ENCODE assay signal across 15 cellular contexts in genomic region chr1:150514260-150514659, GRCh38. TPM values are rescaled to one million over a fixed set of nuclear protein-coding genes. Genes with fewer than 3 reads are reported as not detected.
DNase-seq lines count a peak whose midpoint lies in the region; ATAC-seq, FAIRE-seq and TF ChIP-seq lines count a peak whose summit lies in the region.
"Had no signal": no experiment of that assay in that cellular context is flagged by ENCODE, and none has a peak within 500 bp of the region (broad histone marks: within the 10 kb centered on the region; RNA-seq: fewer than 3 reads in every experiment).

No MANE protein-coding gene starts in this region.

- intact Hi-C loops in sigmoid colon (cut with DNase I), result no loop called here

- 88 to 90% methylated on average over 9 of the region's 9 CpGs for WGBS in sigmoid colon, 2 donors

- H3K4me1 ChIP-seq in sigmoid colon, result peaks cover 0 to 26% (median 21%) of the 10 kb centered on the region in 4 donors

- no peaks in the 10 kb centered on the region for H3K9me3 ChIP-seq in sigmoid colon
- H3K9me3 ChIP-seq: neutrophil had no signal

- CTCF ChIA-PET in RWPE1 (lab: Yijun Ruan, JAX), result interaction anchor here (0.5 to 1.7 kb wide), 4 partner anchors 18 to 195 kb away, joined by 3 to 6 read pairs (median 4); no protein-coding TSS in a partner anchor

- peaks cover 13% of the 10 kb centered on the region for H3K4me1 Mint-ChIP-seq in activated T-cell treated with anti-CD3 and anti-CD28 coated beads, Interleukin-2, amount 50 U/mL, for 4 hours (ENCODE audit: low read depth)
- H3K4me1 Mint-ChIP-seq in endothelial cell (ENCODE audit: unreplicated experiment), result peaks cover 56% of the 10 kb centered on the region

- peaks cover 0 to 3% (median 0%) of the 10 kb centered on the region in 4 donors for H3K36me3 ChIP-seq in sigmoid colon
- H3K36me3 ChIP-seq: neutrophil had no signal

- H3K9me3 Mint-ChIP-seq in activated T-cell treated with anti-CD3 and anti-CD28 coated beads, Interleukin-2, amount 50 U/mL, for 4 hours, result no peaks in the 10 kb centered on the region
- H3K9me3 Mint-ChIP-seq in endothelial cell (ENCODE audit: unreplicated experiment), result no peaks in the 10 kb centered on the region

- H3K27ac Mint-ChIP-seq in endothelial cell (ENCODE audit: unreplicated experiment), result no peak overlapping the region

- no peak for ATAC-seq in activated T-cell treated with anti-CD3 and anti-CD28 coated beads, Interleukin-2, amount 50 U/mL, for 4 hours
- ATAC-seq in GM21576 (IDR thresholded peaks at IDR 0.05; ENCODE audit: unreplicated experiment), result no peak

- no peak for DNase-seq in activated T-cell treated with anti-CD3 and anti-CD28 coated beads, Interleukin-2, amount 50 U/mL, for 4 hours
- DNase-seq in activated T-cell treated with anti-CD3 and anti-CD28 coated beads, Interleukin-2, amount 50 U/mL, for 48 hours, result no peak
- DNase-seq in RWPE1 (ENCODE audit: low spot score) (no peak), endothelial cell (ENCODE audit: low spot score) (no peak), sigmoid colon (no peak), amygdala (lab: John Stamatoyannopoulos, UW) (no peak), HTR-8/SVneo (ENCODE audit: insufficient read length, low spot score) (no peak)
- DNase-seq: activated CD4-positive, CD25-positive, alpha-beta regulatory T cell; dorsolateral prefrontal cortex; foreskin keratinocyte; NCI-H748 treated with DMSO at 0.1 percent for 48 hours had no signal

- H3K4me3 Mint-ChIP-seq in activated T-cell treated with anti-CD3 and anti-CD28 coated beads, Interleukin-2, amount 50 U/mL, for 4 hours, result peak overlapping the region; percentile 89
- peak overlapping the region; percentile 84 for H3K4me3 Mint-ChIP-seq in endothelial cell (ENCODE audit: unreplicated experiment)

- no peak overlapping the region for H3K4me3 ChIP-seq in sigmoid colon

- TF ChIP-seq CTCF in RWPE1 (conservative IDR thresholded peaks at IDR 0.05; ENCODE audit: low read depth), result no peak
- TF ChIP-seq CTCF in endothelial cell (IDR thresholded peaks at IDR 0.05; ENCODE audit: unreplicated experiment), result no peak
- TF ChIP-seq CTCF in sigmoid colon (IDR thresholded peaks at IDR 0.05), result no peak

- no peaks in the 10 kb centered on the region for H3K27me3 ChIP-seq in sigmoid colon
- H3K27me3 ChIP-seq: dorsolateral prefrontal cortex, foreskin keratinocyte had no signal

- no peaks in the 10 kb centered on the region for H3K27me3 Mint-ChIP-seq in activated T-cell treated with anti-CD3 and anti-CD28 coated beads, Interleukin-2, amount 50 U/mL, for 4 hours (ENCODE audit: low read depth)
- peaks cover 21% of the 10 kb centered on the region for H3K27me3 Mint-ChIP-seq in endothelial cell (ENCODE audit: unreplicated experiment)

- no peak for TF ChIP-seq EP300 in sigmoid colon (IDR thresholded peaks at IDR 0.05)

- peak overlapping the region; percentile 89 for H3K27ac ChIP-seq in RWPE1
- H3K27ac ChIP-seq in sigmoid colon, result peak overlapping the region in 3 of 4 donors; percentile 87 to 94 (median 91)

- TF ChIP-seq POLR2A in sigmoid colon (IDR thresholded peaks at IDR 0.05), result no peak

- FAIRE-seq in HTR-8/SVneo (lab: Jason Lieb, UNC), result no peak

- POLR2A ChIA-PET in RWPE1 (lab: Yijun Ruan, JAX; ENCODE audit: low non-redundant PET), result no interaction called here

- no peaks in the 10 kb centered on the region for H3K36me3 Mint-ChIP-seq in activated T-cell treated with anti-CD3 and anti-CD28 coated beads, Interleukin-2, amount 50 U/mL, for 4 hours (ENCODE audit: insufficient read depth)
- H3K36me3 Mint-ChIP-seq in endothelial cell (ENCODE audit: low read depth, unreplicated experiment), result peaks cover 22% of the 10 kb centered on the region

RNA-seq across cellular contexts. Expression of gene FALEC, which starts 1.3 kb away (rescaled TPM):
- under 1 TPM in 1 of 3 donors, not detected in 2; 0.40 TPM for total RNA-seq in activated T-cell treated with anti-CD3 and anti-CD28 coated beads, Interleukin-2, amount 50 U/mL, for 4 hours
- total RNA-seq in endothelial cell (ENCODE audit: unreplicated experiment), result 1.2 TPM
- total RNA-seq in sigmoid colon, result not detected
- under 1 TPM in 1 of 3 donors, not detected in 2; 0.35 TPM for polyA plus RNA-seq in sigmoid colon
- total RNA-seq: Daoy, foreskin keratinocyte had no signal
- polyA plus RNA-seq: AG04450 had no signal

RNA-seq across cellular contexts. Expression of gene ECM1, which starts 6.4 kb away (rescaled TPM):
- total RNA-seq in activated T-cell treated with anti-CD3 and anti-CD28 coated beads, Interleukin-2, amount 50 U/mL, for 4 hours, result under 1 TPM; 0.43 to 0.82 (median 0.50) TPM
- total RNA-seq in endothelial cell (ENCODE audit: unreplicated experiment), result 637 TPM
- total RNA-seq in sigmoid colon, result 10 to 100 TPM in 3 of 4 donors, 1 to 10 TPM in 1; 9.2 to 23.8 (median 13.8) TPM
- 1 to 10 TPM; 2.1 to 8.7 (median 3.0) TPM for polyA plus RNA-seq in sigmoid colon

RNA-seq across cellular contexts. Expression of gene TARS2, which starts 27.0 kb away (rescaled TPM):
- total RNA-seq in activated T-cell treated with anti-CD3 and anti-CD28 coated beads, Interleukin-2, amount 50 U/mL, for 4 hours, result 10 to 100 TPM; 38.6 to 43.1 (median 38.7) TPM
- 16.6 TPM for total RNA-seq in endothelial cell (ENCODE audit: unreplicated experiment)
- total RNA-seq in sigmoid colon, result 10 to 100 TPM in 2 of 4 donors, 1 to 10 TPM in 2; 8.1 to 13.3 (median 10.4) TPM
- 10 to 100 TPM in 1 of 3 donors, 1 to 10 TPM in 2; 4.6 to 16.9 (median 6.0) TPM for polyA plus RNA-seq in sigmoid colon

RNA-seq across cellular contexts. Expression of gene ADAMTSL4, which starts 34.9 kb away (rescaled TPM):
- under 1 TPM; 0.19 to 0.34 (median 0.33) TPM for total RNA-seq in activated T-cell treated with anti-CD3 and anti-CD28 coated beads, Interleukin-2, amount 50 U/mL, for 4 hours
- total RNA-seq in endothelial cell (ENCODE audit: unreplicated experiment) (0.36 TPM), sigmoid colon (10 to 100 TPM; 14.6 to 36.0 (median 24.3) TPM)
- 10 to 100 TPM in 1 of 3 donors, 1 to 10 TPM in 2; 2.1 to 14.0 (median 4.8) TPM for polyA plus RNA-seq in sigmoid colon
- total RNA-seq: Daoy had no signal

Comparison
In these comparisons a context has a peak if more than half of its experiments do, and no peak if none do; other contexts are left out.
1. RNA of gene ECM1, which starts 6.4 kb away (total RNA-seq): 637 TPM in endothelial cell (single experiment); 9.2 to 23.8 TPM in sigmoid colon and 0.43 to 0.82 TPM in activated T-cell treated with anti-CD3 and anti-CD28 coated beads, Interleukin-2, amount 50 U/mL, for 4 hours; every median in the first group is over 10 times any median in the second.